10 cellular contexts compared by ENCODE assay signal in the genomic region with DNA sequence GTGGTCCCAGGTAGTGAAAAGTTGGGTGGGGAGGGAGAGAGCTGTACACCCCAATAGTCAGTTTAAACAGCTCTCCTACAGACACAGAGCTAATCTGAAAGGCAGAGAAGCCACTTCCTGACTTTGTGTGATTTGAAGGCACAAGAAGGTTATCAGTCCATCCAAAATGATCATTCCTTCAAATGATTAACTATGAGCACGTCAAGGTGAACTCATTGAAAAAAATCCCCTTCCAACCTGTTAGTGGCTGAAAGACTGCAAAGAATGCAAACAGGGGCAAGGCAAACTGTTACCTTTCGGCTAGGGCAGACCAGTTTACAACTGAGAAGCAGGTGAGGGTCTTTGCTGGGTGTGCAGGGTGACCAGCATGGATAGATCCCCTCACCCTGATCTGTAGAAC. TPM values are rescaled to one million over a fixed set of nuclear protein-coding genes. Genes with fewer than 3 reads are reported as not detected.
"Had no signal": no experiment of that assay in that cellular context is flagged by ENCODE, and none has a peak within 500 bp of the region (broad histone marks: within the 10 kb centered on the region; RNA-seq: fewer than 3 reads in every experiment).

No MANE protein-coding gene starts in this region.

- H3K4me1 ChIP-seq: HAP-1 had no signal

- ATAC-seq: HCT116, K562 had no signal

- H3K27ac ChIP-seq: GM23248 had no signal

- DNase-seq: GM23248, GOT3, H7, HFFc6, IMR-90 had no signal

- H3K9me3 ChIP-seq: HAP-1 had no signal

- H3K36me3 ChIP-seq: HAP-1 had no signal

- FAIRE-seq: HTR-8/SVneo, K562 had no signal

- H3K4me3 ChIP-seq: GM23248, HAP-1, K562 had no signal

- H3K9ac ChIP-seq: GM23248 had no signal

- H2AFZ ChIP-seq: GM23248 had no signal

RNA-seq across cellular contexts. Expression of a gene that starts 22.8 kb away (rescaled TPM):
- total RNA-seq: GM23248, HT-29 had no signal
- polyA plus RNA-seq: K562 had no signal
